In genomic region chrX:6545712-6546111, GRCh38 we compare ENCODE assay signal across 42 cellular contexts. TPM values are rescaled to one million over a fixed set of nuclear protein-coding genes. Genes with fewer than 3 reads are reported as not detected.
"Had no signal": no experiment of that assay in that cellular context is flagged by ENCODE, and none has a peak within 500 bp of the region (broad histone marks: within the 10 kb centered on the region; RNA-seq: fewer than 3 reads in every experiment).

No MANE protein-coding gene starts in this region.

- H3K4me1 ChIP-seq: adrenal gland, ascending aorta, body of pancreas, breast epithelium had no signal

- H3K4me3 ChIP-seq: adrenal gland, ascending aorta, body of pancreas, breast epithelium, cardiac muscle cell had no signal

- DNase-seq: activated effector memory CD4-positive, alpha-beta T cell treated with anti-CD3 and anti-CD28 coated beads, Interleukin-2, amount 50 U/mL, for 16 hours; activated effector memory CD4-positive, alpha-beta T cell treated with Interleukin-2 at 50 U/mL for 16 hours; activated gamma-delta T cell; activated gamma-delta T cell treated with Interleukin-2 at 50 U/mL for 16 hours; activated naive CD4-positive, alpha-beta T cell; activated naive CD4-positive, alpha-beta T cell treated with anti-CD3 and anti-CD28 coated beads for 36 hours; activated naive CD4-positive, alpha-beta T cell treated with anti-CD3 and anti-CD28 coated beads, Interleukin-2, amount 10 ng/mL, durations not matched to agents 7 days and 5 days; activated naive CD4-positive, alpha-beta T cell treated with anti-CD3 and anti-CD28 coated beads, Interleukin-2, amount 50 U/mL, for 16 hours; activated naive CD4-positive, alpha-beta T cell treated with Interleukin-2 at 50 U/mL for 16 hours; activated naive CD8-positive, alpha-beta T cell treated with anti-CD3 and anti-CD28 coated beads for 36 hours; activated naive CD8-positive, alpha-beta T cell treated with anti-CD3 and anti-CD28 coated beads, Interleukin-2, amount 10 ng/mL, durations not matched to agents 7 days and 5 days; activated naive CD8-positive, alpha-beta T cell treated with anti-CD3 and anti-CD28 coated beads, Interleukin-2, amount 50 U/mL, for 24 hours; activated T-cell treated with anti-CD3 and anti-CD28 coated beads, Interleukin-2, amount 50 U/mL, for 1 hour; activated T-cell treated with anti-CD3 and anti-CD28 coated beads, Interleukin-2, amount 50 U/mL, for 24 hours; activated T-cell treated with anti-CD3 and anti-CD28 coated beads, Interleukin-2, amount 50 U/mL, for 4 hours; activated T-cell treated with anti-CD3 and anti-CD28 coated beads, Interleukin-2, amount 50 U/mL, for 48 hours; activated T-cell treated with anti-CD3 and anti-CD28 coated beads, Interleukin-2, amount 50 U/mL, for 72 hours; adrenal gland; amniotic stem cell; amygdala; anterior cingulate cortex; aorta; body of pancreas; brain microvascular endothelial cell; caudate nucleus; central memory CD4-positive, alpha-beta T cell; cerebellar nuclear complex had no signal

- H3K27me3 ChIP-seq: adrenal gland, ascending aorta, body of pancreas, brain microvascular endothelial cell, cardiac muscle cell had no signal

- H3K36me3 Mint-ChIP-seq: activated naive CD4-positive, alpha-beta T cell treated with anti-CD3 and anti-CD28 coated beads, Interleukin-2, amount 10 ng/mL, durations not matched to agents 7 days and 5 days; activated naive CD4-positive, alpha-beta T cell treated with anti-CD3 and anti-CD28 coated beads, Interleukin-2, amount 50 U/mL, for 72 hours; activated naive CD8-positive, alpha-beta T cell; activated naive CD8-positive, alpha-beta T cell treated with anti-CD3 and anti-CD28 coated beads for 36 hours; activated naive CD8-positive, alpha-beta T cell treated with anti-CD3 and anti-CD28 coated beads, Interleukin-2, amount 10 ng/mL, durations not matched to agents 7 days and 5 days; brain had no signal

- ATAC-seq: activated naive CD4-positive, alpha-beta T cell treated with anti-CD3 and anti-CD28 coated beads, Interleukin-2, amount 50 U/mL, for 72 hours; activated naive CD8-positive, alpha-beta T cell treated with anti-CD3 and anti-CD28 coated beads, Interleukin-2, amount 50 U/mL, for 24 hours; activated T-cell treated with anti-CD3 and anti-CD28 coated beads, Interleukin-2, amount 50 U/mL, for 4 hours; activated T-cell treated with anti-CD3 and anti-CD28 coated beads, Interleukin-2, amount 50 U/mL, for 72 hours; activated T-helper 17 cell treated with anti-CD3 and anti-CD28 coated beads, Interleukin-2, amount 50 U/mL, for 72 hours; body of pancreas had no signal

- H3K4me1 Mint-ChIP-seq: activated naive CD4-positive, alpha-beta T cell treated with anti-CD3 and anti-CD28 coated beads, Interleukin-2, amount 10 ng/mL, durations not matched to agents 7 days and 5 days; activated naive CD4-positive, alpha-beta T cell treated with anti-CD3 and anti-CD28 coated beads, Interleukin-2, amount 50 U/mL, for 24 hours; activated naive CD8-positive, alpha-beta T cell treated with anti-CD3 and anti-CD28 coated beads for 36 hours; activated naive CD8-positive, alpha-beta T cell treated with anti-CD3 and anti-CD28 coated beads, Interleukin-2, amount 10 ng/mL, durations not matched to agents 7 days and 5 days; activated naive CD8-positive, alpha-beta T cell treated with anti-CD3 and anti-CD28 coated beads, Interleukin-2, amount 50 U/mL, for 24 hours; activated T-helper 17 cell treated with anti-CD3 and anti-CD28 coated beads, Interleukin-2, amount 50 U/mL, for 72 hours; brain; central memory CD8-positive, alpha-beta T cell had no signal

- H3K9me3 ChIP-seq: adrenal gland, ascending aorta, body of pancreas had no signal

- FAIRE-seq: bronchial epithelial cell, colon had no signal

- H3K4me3 Mint-ChIP-seq: activated naive CD4-positive, alpha-beta T cell treated with anti-CD3 and anti-CD28 coated beads for 36 hours; activated naive CD4-positive, alpha-beta T cell treated with anti-CD3 and anti-CD28 coated beads, Interleukin-2, amount 10 ng/mL, durations not matched to agents 7 days and 5 days; activated naive CD4-positive, alpha-beta T cell treated with anti-CD3 and anti-CD28 coated beads, Interleukin-2, amount 50 U/mL, for 24 hours; activated naive CD8-positive, alpha-beta T cell; activated naive CD8-positive, alpha-beta T cell treated with anti-CD3 and anti-CD28 coated beads for 36 hours; activated naive CD8-positive, alpha-beta T cell treated with anti-CD3 and anti-CD28 coated beads, Interleukin-2, amount 10 ng/mL, durations not matched to agents 7 days and 5 days; activated naive CD8-positive, alpha-beta T cell treated with anti-CD3 and anti-CD28 coated beads, Interleukin-2, amount 50 U/mL, for 24 hours; activated T-cell treated with anti-CD3 and anti-CD28 coated beads, Interleukin-2, amount 50 U/mL, for 24 hours; activated T-cell treated with anti-CD3 and anti-CD28 coated beads, Interleukin-2, amount 50 U/mL, for 4 hours; activated T-cell treated with anti-CD3 and anti-CD28 coated beads, Interleukin-2, amount 50 U/mL, for 72 hours; activated T-helper 17 cell treated with anti-CD3 and anti-CD28 coated beads, Interleukin-2, amount 50 U/mL, for 72 hours; brain; central memory CD8-positive, alpha-beta T cell had no signal

- H3K27ac ChIP-seq: adrenal gland, ascending aorta, body of pancreas, brain microvascular endothelial cell, breast epithelium, cardiac muscle cell had no signal

- H3K27me3 Mint-ChIP-seq: activated naive CD4-positive, alpha-beta T cell treated with anti-CD3 and anti-CD28 coated beads, Interleukin-2, amount 10 ng/mL, durations not matched to agents 7 days and 5 days; activated naive CD4-positive, alpha-beta T cell treated with anti-CD3 and anti-CD28 coated beads, Interleukin-2, amount 50 U/mL, for 24 hours; activated naive CD8-positive, alpha-beta T cell; activated naive CD8-positive, alpha-beta T cell treated with anti-CD3 and anti-CD28 coated beads for 36 hours; activated naive CD8-positive, alpha-beta T cell treated with anti-CD3 and anti-CD28 coated beads, Interleukin-2, amount 10 ng/mL, durations not matched to agents 7 days and 5 days; activated naive CD8-positive, alpha-beta T cell treated with anti-CD3 and anti-CD28 coated beads, Interleukin-2, amount 50 U/mL, for 24 hours; activated T-helper 17 cell treated with anti-CD3 and anti-CD28 coated beads, Interleukin-2, amount 50 U/mL, for 72 hours; central memory CD8-positive, alpha-beta T cell had no signal

- H3K27ac Mint-ChIP-seq: activated naive CD4-positive, alpha-beta T cell treated with anti-CD3 and anti-CD28 coated beads for 36 hours; activated naive CD4-positive, alpha-beta T cell treated with anti-CD3 and anti-CD28 coated beads, Interleukin-2, amount 10 ng/mL, durations not matched to agents 7 days and 5 days; activated naive CD4-positive, alpha-beta T cell treated with anti-CD3 and anti-CD28 coated beads, Interleukin-2, amount 50 U/mL, for 24 hours; activated naive CD4-positive, alpha-beta T cell treated with anti-CD3 and anti-CD28 coated beads, Interleukin-2, amount 50 U/mL, for 72 hours; activated naive CD8-positive, alpha-beta T cell; activated naive CD8-positive, alpha-beta T cell treated with anti-CD3 and anti-CD28 coated beads for 36 hours; activated naive CD8-positive, alpha-beta T cell treated with anti-CD3 and anti-CD28 coated beads, Interleukin-2, amount 10 ng/mL, durations not matched to agents 7 days and 5 days; activated naive CD8-positive, alpha-beta T cell treated with anti-CD3 and anti-CD28 coated beads, Interleukin-2, amount 50 U/mL, for 24 hours; activated T-cell treated with anti-CD3 and anti-CD28 coated beads, Interleukin-2, amount 50 U/mL, for 24 hours; activated T-cell treated with anti-CD3 and anti-CD28 coated beads, Interleukin-2, amount 50 U/mL, for 72 hours; activated T-helper 17 cell treated with anti-CD3 and anti-CD28 coated beads, Interleukin-2, amount 50 U/mL, for 72 hours; activated T-helper 2 cell treated with anti-CD3 and anti-CD28 coated beads, Interferon-gamma antibody, Interleukin-2, Interleukin-4, amounts not matched to agents 10 μg/mL and 5 μg/mL and 100 μg/mL, durations not matched to agents 14 hours and 24 hours and 36 hours; brain had no signal

- H3K9me3 Mint-ChIP-seq: activated naive CD4-positive, alpha-beta T cell treated with anti-CD3 and anti-CD28 coated beads for 36 hours; activated naive CD4-positive, alpha-beta T cell treated with anti-CD3 and anti-CD28 coated beads, Interleukin-2, amount 10 ng/mL, durations not matched to agents 7 days and 5 days; activated naive CD4-positive, alpha-beta T cell treated with anti-CD3 and anti-CD28 coated beads, Interleukin-2, amount 50 U/mL, for 24 hours; activated naive CD8-positive, alpha-beta T cell treated with anti-CD3 and anti-CD28 coated beads for 36 hours; activated naive CD8-positive, alpha-beta T cell treated with anti-CD3 and anti-CD28 coated beads, Interleukin-2, amount 10 ng/mL, durations not matched to agents 7 days and 5 days; activated naive CD8-positive, alpha-beta T cell treated with anti-CD3 and anti-CD28 coated beads, Interleukin-2, amount 50 U/mL, for 24 hours; activated T-cell treated with anti-CD3 and anti-CD28 coated beads, Interleukin-2, amount 50 U/mL, for 4 hours; activated T-helper 17 cell treated with anti-CD3 and anti-CD28 coated beads, Interleukin-2, amount 50 U/mL, for 72 hours; activated T-helper 2 cell treated with anti-CD3 and anti-CD28 coated beads, Interferon-gamma antibody, Interleukin-2, Interleukin-4, amounts not matched to agents 10 μg/mL and 5 μg/mL and 100 μg/mL, durations not matched to agents 14 hours and 24 hours and 36 hours; central memory CD8-positive, alpha-beta T cell had no signal

- H3K36me3 ChIP-seq: adrenal gland, ascending aorta, brain microvascular endothelial cell, breast epithelium, cardiac muscle cell had no signal

RNA-seq across cellular contexts. Expression of gene VCX3A, which starts 10.8 kb away (rescaled TPM):
- total RNA-seq: activated naive CD4-positive, alpha-beta T cell treated with anti-CD3 and anti-CD28 coated beads for 36 hours; activated naive CD4-positive, alpha-beta T cell treated with anti-CD3 and anti-CD28 coated beads, Interleukin-2, amount 50 U/mL, for 72 hours; activated naive CD8-positive, alpha-beta T cell treated with anti-CD3 and anti-CD28 coated beads for 36 hours; activated naive CD8-positive, alpha-beta T cell treated with anti-CD3 and anti-CD28 coated beads, Interleukin-2, amount 10 ng/mL, durations not matched to agents 7 days and 5 days; activated T-cell treated with anti-CD3 and anti-CD28 coated beads, Interleukin-2, amount 50 U/mL, for 4 hours; activated T-cell treated with anti-CD3 and anti-CD28 coated beads, Interleukin-2, amount 50 U/mL, for 72 hours; activated T-helper 17 cell treated with anti-CD3 and anti-CD28 coated beads, Interleukin-2, amount 50 U/mL, for 72 hours; activated T-helper 2 cell treated with anti-CD3 and anti-CD28 coated beads, Interferon-gamma antibody, Interleukin-2, Interleukin-4, amounts not matched to agents 10 μg/mL and 5 μg/mL and 100 μg/mL, durations not matched to agents 14 hours and 24 hours and 36 hours; adrenal gland; aorta; ascending aorta; body of pancreas; breast epithelium; bronchial epithelial cell; cardiac septum; cerebellum; chondrocyte had no signal
- polyA plus RNA-seq: aorta had no signal
